Comparison of ENCODE assay signal across 8 cellular contexts in the genomic region with DNA sequence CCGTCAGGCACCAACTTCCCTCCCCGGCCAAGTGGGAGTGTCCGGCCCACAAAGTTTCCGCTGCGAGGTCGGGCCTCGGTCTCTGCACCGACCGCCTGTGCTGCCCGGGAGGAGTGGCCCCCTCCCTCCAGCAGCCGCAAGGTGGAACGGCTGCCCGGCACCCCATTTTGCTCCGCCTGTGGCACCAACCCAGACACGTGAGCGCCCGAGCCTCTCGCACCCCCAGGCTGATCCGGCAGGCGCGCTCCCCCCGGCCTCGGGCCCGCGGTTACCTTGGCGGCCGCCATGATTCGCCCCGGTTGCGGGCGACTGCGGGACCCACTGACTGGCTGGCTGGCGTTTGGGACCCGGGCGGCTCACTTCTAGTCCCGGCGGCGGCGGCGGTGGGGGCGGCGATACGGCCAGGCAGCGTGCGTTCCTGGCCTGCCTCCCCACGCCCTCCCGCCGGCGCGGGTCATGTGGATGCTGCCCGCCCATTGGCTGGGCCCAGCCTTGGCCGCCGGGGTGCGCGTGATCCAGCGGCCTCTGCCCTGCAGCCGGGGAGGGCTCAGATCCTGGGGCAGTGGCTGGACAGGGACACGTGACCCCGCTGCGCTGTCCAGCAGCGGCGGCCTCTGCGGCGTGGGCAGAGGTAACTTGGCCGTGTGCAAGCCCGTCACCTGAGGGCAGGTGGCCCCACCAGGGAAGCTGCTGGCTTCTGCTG. TPM values are rescaled to one million over a fixed set of nuclear protein-coding genes. Genes with fewer than 3 reads are reported as not detected.
A peak's percentile ranks its signal among the peaks of the same experiment; 100 is the strongest.
DNase-seq lines count a peak whose midpoint lies in the region; FAIRE-seq and TF ChIP-seq lines count a peak whose summit lies in the region.

A gene with protein sequence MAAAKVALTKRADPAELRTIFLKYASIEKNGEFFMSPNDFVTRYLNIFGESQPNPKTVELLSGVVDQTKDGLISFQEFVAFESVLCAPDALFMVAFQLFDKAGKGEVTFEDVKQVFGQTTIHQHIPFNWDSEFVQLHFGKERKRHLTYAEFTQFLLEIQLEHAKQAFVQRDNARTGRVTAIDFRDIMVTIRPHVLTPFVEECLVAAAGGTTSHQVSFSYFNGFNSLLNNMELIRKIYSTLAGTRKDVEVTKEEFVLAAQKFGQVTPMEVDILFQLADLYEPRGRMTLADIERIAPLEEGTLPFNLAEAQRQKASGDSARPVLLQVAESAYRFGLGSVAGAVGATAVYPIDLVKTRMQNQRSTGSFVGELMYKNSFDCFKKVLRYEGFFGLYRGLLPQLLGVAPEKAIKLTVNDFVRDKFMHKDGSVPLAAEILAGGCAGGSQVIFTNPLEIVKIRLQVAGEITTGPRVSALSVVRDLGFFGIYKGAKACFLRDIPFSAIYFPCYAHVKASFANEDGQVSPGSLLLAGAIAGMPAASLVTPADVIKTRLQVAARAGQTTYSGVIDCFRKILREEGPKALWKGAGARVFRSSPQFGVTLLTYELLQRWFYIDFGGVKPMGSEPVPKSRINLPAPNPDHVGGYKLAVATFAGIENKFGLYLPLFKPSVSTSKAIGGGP (minus strand): TSS at position 429 of the 703 bp plus-strand sequence. CDS start 142 bp downstream, at position 287.

- no peaks in the 10 kb centered on the region for H3K9me3 ChIP-seq in GM23248 (ENCODE audit: low read depth)
- no peaks in the 10 kb centered on the region for H3K9me3 ChIP-seq in SJSA1 (replicated peaks)
- H3K9me3 ChIP-seq in neutrophil = no peaks in the 10 kb centered on the region
- no peaks in the 10 kb centered on the region for H3K9me3 ChIP-seq in suprapubic skin

- peak within 1 kb of the TSS; percentile 84 for H3K9ac ChIP-seq in GM23248

- 0 to 2% methylated on average over 25 to 42 of the region's 66 CpGs for WGBS in GM23248 (ENCODE audit: low coverage in 1 of 2, low lambda C conversion rate in 2 of 2, missing lambda C conversion rate in 2 of 2), 2 experiments
- WGBS in suprapubic skin = 0% methylated on average over 30 of the region's 66 CpGs

- peak within 1 kb of the TSS; percentile 92 for H3K4me3 ChIP-seq in GM23248
- peak within 1 kb of the TSS; percentile 77 for H3K4me3 ChIP-seq in SJSA1
- H3K4me3 ChIP-seq in neutrophil (ENCODE audit: low read depth in 1 of 2, low read length in 1 of 2) = peak within 1 kb of the TSS; percentile 86 to 99
- peak within 1 kb of the TSS; percentile 97 for H3K4me3 ChIP-seq in suprapubic skin

- FAIRE-seq in frontal cortex (lab: Jason Lieb, UNC) = no peak

- DNase-seq in ELF-1 (ENCODE audit: low read depth, low spot score) = peak; percentile 96
- peak; percentile 90 for DNase-seq in GM23248
- peak; percentile 54 to 60 for DNase-seq in Kasumi-1 (lab: John Stamatoyannopoulos, UW)
- peak; percentile 86 to 89 for DNase-seq in SJSA1 (ENCODE audit: low read depth in 1 of 2, low spot score in 2 of 2)
- DNase-seq in activated naive CD4-positive, alpha-beta T cell (lab: John Stamatoyannopoulos, UW) = peak; percentile 36 to 67 (median 60)
- DNase-seq in frontal cortex (ENCODE audit: low spot score in 2 of 2) = peak; percentile 94 to 97
- DNase-seq in suprapubic skin (ENCODE audit: low spot score in 2 of 2) = peak; percentile 91 to 94

- peak within 1 kb of the TSS; percentile 73 for H3K4me2 ChIP-seq in GM23248 (ENCODE audit: unreplicated experiment)

- H3K9me2 ChIP-seq in GM23248 (ENCODE audit: insufficient read depth) = no peaks in the 10 kb centered on the region

- H3K4me1 ChIP-seq in GM23248 (ENCODE audit: insufficient read depth) (peaks cover 5% of the 10 kb centered on the region; the same call in 1 of the 2 replicates), SJSA1 (replicated peaks) (peaks cover 11% of the 10 kb centered on the region), neutrophil (ENCODE audit: control insufficient read depth in 1 of 2, insufficient read depth in 1 of 2, low read depth in 1 of 2, low read length in 1 of 2) (peaks cover 35 to 40% of the 10 kb centered on the region in 2 experiments), suprapubic skin (peaks cover 39% of the 10 kb centered on the region)

- H3F3A ChIP-seq in GM23248 (ENCODE audit: insufficient read depth) = peaks cover 10% of the 10 kb centered on the region; the same call in 1 of the 2 replicates

- H3K79me2 ChIP-seq in GM23248 (ENCODE audit: insufficient read depth) = peaks cover 37% of the 10 kb centered on the region

- no peaks in the 10 kb centered on the region for H4K20me1 ChIP-seq in GM23248 (ENCODE audit: insufficient read depth)

- peak in 1 of 2 donors; percentile 39 for TF ChIP-seq POLR2A in suprapubic skin (IDR thresholded peaks at IDR 0.05)

- H3K27me3 ChIP-seq in GM23248 (replicated peaks; ENCODE audit: insufficient read depth) (no peaks in the 10 kb centered on the region), SJSA1 (replicated peaks) (no peaks in the 10 kb centered on the region), neutrophil (no peaks in the 10 kb centered on the region), suprapubic skin (no peaks in the 10 kb centered on the region)

- H3K27ac ChIP-seq in GM23248 (peak within 1 kb of the TSS; percentile 63), SJSA1 (peak within 1 kb of the TSS; percentile 70), neutrophil (peak within 1 kb of the TSS; percentile 99), suprapubic skin (peak within 1 kb of the TSS; percentile 97)

- TF ChIP-seq CTCF in neutrophil (IDR thresholded peaks at IDR 0.05) (peak; percentile 44), suprapubic skin (IDR thresholded peaks at IDR 0.05) (no peak)

- TF ChIP-seq EP300 in suprapubic skin (IDR thresholded peaks at IDR 0.05) = no peak

- peak within 1 kb of the TSS; percentile 96 for H2AFZ ChIP-seq in GM23248

- H3K36me3 ChIP-seq in GM23248 (ENCODE audit: low read depth) (no peaks in the 10 kb centered on the region), SJSA1 (peaks cover 10% of the 10 kb centered on the region), neutrophil (no peaks in the 10 kb centered on the region), suprapubic skin (no peaks in the 10 kb centered on the region)

- in situ Hi-C loops in GM23248 (cut with MboI) = no loop called here

RNA-seq across cellular contexts. Expression of the gene that starts here (rescaled TPM):
- total RNA-seq in GM23248 (2014; rRNA removed; shearing (Covaris generic)) = 9.7 and 19.1 TPM in 2 replicates
- 4.8 and 5.0 TPM in 2 replicates for polyA plus RNA-seq in GM23248 (2016; fragmentation: Nextera tagmentation; extraction: Ambion mirVana)
- 48.2 and 78.1 TPM in 2 replicates for total RNA-seq in SJSA1 (2014; rRNA removed; shearing (Covaris generic))
- 11.4 TPM for total RNA-seq in frontal cortex
- 10 to 100 TPM; 35.6 to 55.8 (median 42.5) TPM for total RNA-seq in suprapubic skin

Comparison
In these comparisons a context has a peak if more than half of its experiments do, and no peak if none do; other contexts are left out.
1. Peak in every context shown above with its lines: DNase-seq, H3K4me3 ChIP-seq and H3K27ac ChIP-seq.